In genomic region chr4:142264961-142265360, GRCh38 we compare ENCODE assay signal across 13 cellular contexts.
DNase-seq lines count a peak whose midpoint lies in the region; ATAC-seq, FAIRE-seq and TF ChIP-seq lines count a peak whose summit lies in the region.
"Had no signal": no experiment of that assay in that cellular context is flagged by ENCODE, and none has a peak within 500 bp of the region (broad histone marks: within the 10 kb centered on the region; RNA-seq: fewer than 3 reads in every experiment).

No MANE protein-coding gene starts in this region.

- 0 out of 2 replicates have a peak overlapping the region, but pooled peaks have one; percentile 11 for H2AFZ ChIP-seq in GM23248

- peaks cover 30% of the 10 kb centered on the region for H3K4me1 Mint-ChIP-seq in activated naive CD8-positive, alpha-beta T cell treated with anti-CD3 and anti-CD28 coated beads, Interleukin-2, amount 10 ng/mL, durations not matched to agents 7 days and 5 days
- H3K4me1 Mint-ChIP-seq in endodermal cell = peaks cover 3% of the 10 kb centered on the region
- H3K4me1 Mint-ChIP-seq: naive B cell had no signal

- DNase-seq in AG08396 (ENCODE audit: low spot score) = peak; percentile 32
- DNase-seq in GM23248 = peak; percentile 75
- DNase-seq in activated naive CD8-positive, alpha-beta T cell treated with anti-CD3 and anti-CD28 coated beads, Interleukin-2, amount 10 ng/mL, durations not matched to agents 7 days and 5 days = no peak
- peak; percentile 29 for DNase-seq in hepatic stellate cell (ENCODE audit: low spot score)
- DNase-seq in 8988T = no peak
- DNase-seq in endodermal cell = no peak
- DNase-seq in HTR-8/SVneo (ENCODE audit: insufficient read length, low spot score) = no peak
- DNase-seq: activated CD4-positive, alpha-beta T cell treated with anti-CD3 and anti-CD28 coated beads, Interleukin-2, amount 50 U/mL, for 48 hours; DMS 273 treated with DMSO at 0.1 percent for 48 hours; naive B cell; NCI-H1930; thyroid gland had no signal

- H3K9ac ChIP-seq in GM23248 = peak overlapping the region; percentile 54
- H3K9ac ChIP-seq in endodermal cell (ENCODE audit: extremely low read depth, low read length, poor library complexity, severe bottlenecking) = no peak overlapping the region

- POLR2A ChIA-PET in activated naive CD8-positive, alpha-beta T cell treated with anti-CD3 and anti-CD28 coated beads, Interleukin-2, amount 10 ng/mL, durations not matched to agents 7 days and 5 days (lab: Charles Lee) = no interaction called here

- H3K4me1 ChIP-seq in GM23248 (ENCODE audit: insufficient read depth) (peaks cover 28% of the 10 kb centered on the region), endodermal cell (ENCODE audit: control insufficient read depth, insufficient read depth, low read length) (no peaks in the 10 kb centered on the region)
- H3K4me1 ChIP-seq: thyroid gland had no signal

- in situ Hi-C loops in GM23248 (cut with MboI) = no loop called here

- no peaks in the 10 kb centered on the region for H3K9me3 Mint-ChIP-seq in activated naive CD8-positive, alpha-beta T cell treated with anti-CD3 and anti-CD28 coated beads, Interleukin-2, amount 10 ng/mL, durations not matched to agents 7 days and 5 days
- H3K9me3 Mint-ChIP-seq in endodermal cell = no peaks in the 10 kb centered on the region

- no peak overlapping the region for H3K4me3 Mint-ChIP-seq in activated naive CD8-positive, alpha-beta T cell treated with anti-CD3 and anti-CD28 coated beads, Interleukin-2, amount 10 ng/mL, durations not matched to agents 7 days and 5 days
- no peak overlapping the region for H3K4me3 Mint-ChIP-seq in endodermal cell
- H3K4me3 Mint-ChIP-seq: naive B cell had no signal

- H3F3A ChIP-seq in GM23248 (ENCODE audit: insufficient read depth) = peaks cover 21% of the 10 kb centered on the region

- no peak for TF ChIP-seq CTCF in endodermal cell (conservative IDR thresholded peaks at IDR 0.05)

- H3K27me3 Mint-ChIP-seq in activated naive CD8-positive, alpha-beta T cell treated with anti-CD3 and anti-CD28 coated beads, Interleukin-2, amount 10 ng/mL, durations not matched to agents 7 days and 5 days = no peaks in the 10 kb centered on the region
- H3K27me3 Mint-ChIP-seq in endodermal cell (ENCODE audit: insufficient read depth) = no peaks in the 10 kb centered on the region
- H3K27me3 Mint-ChIP-seq: naive B cell had no signal

- H3K27ac ChIP-seq in GM23248 (peak overlapping the region; percentile 90), endodermal cell (ENCODE audit: low read depth, low read length) (no peak overlapping the region)
- H3K27ac ChIP-seq: thyroid gland had no signal

- peak overlapping the region; percentile 43 for H3K4me2 ChIP-seq in GM23248 (ENCODE audit: unreplicated experiment)

- H3K27ac Mint-ChIP-seq in activated naive CD8-positive, alpha-beta T cell treated with anti-CD3 and anti-CD28 coated beads, Interleukin-2, amount 10 ng/mL, durations not matched to agents 7 days and 5 days = peak overlapping the region; percentile 56
- H3K27ac Mint-ChIP-seq in endodermal cell = no peak overlapping the region
- H3K27ac Mint-ChIP-seq: naive B cell had no signal

- no peak for FAIRE-seq in HTR-8/SVneo (lab: Jason Lieb, UNC)

- H3K27me3 ChIP-seq in GM23248 (replicated peaks; ENCODE audit: insufficient read depth) (no peaks in the 10 kb centered on the region), endodermal cell (ENCODE audit: control insufficient read depth, insufficient read depth, low read length, poor library complexity, severe bottlenecking) (no peaks in the 10 kb centered on the region)
- H3K27me3 ChIP-seq: thyroid gland had no signal

- H3K36me3 ChIP-seq in GM23248 (ENCODE audit: low read depth) (no peaks in the 10 kb centered on the region), endodermal cell (ENCODE audit: control insufficient read depth, insufficient read depth, low read length) (no peaks in the 10 kb centered on the region)
- H3K36me3 ChIP-seq: thyroid gland had no signal

- no peak for ATAC-seq in activated naive CD8-positive, alpha-beta T cell treated with anti-CD3 and anti-CD28 coated beads, Interleukin-2, amount 10 ng/mL, durations not matched to agents 7 days and 5 days (ENCODE audit: low read depth)
- ATAC-seq in HG03354 (IDR thresholded peaks at IDR 0.05; ENCODE audit: poor library complexity, severe bottlenecking, unreplicated experiment) = no peak

- no peaks in the 10 kb centered on the region for H3K9me2 ChIP-seq in GM23248 (ENCODE audit: insufficient read depth)

- no peak overlapping the region for H3K4me3 ChIP-seq in GM23248
- no peak overlapping the region for H3K4me3 ChIP-seq in endodermal cell (ENCODE audit: low read length)
- H3K4me3 ChIP-seq: thyroid gland had no signal

- H3K36me3 Mint-ChIP-seq in activated naive CD8-positive, alpha-beta T cell treated with anti-CD3 and anti-CD28 coated beads, Interleukin-2, amount 10 ng/mL, durations not matched to agents 7 days and 5 days = peaks cover 45% of the 10 kb centered on the region
- H3K36me3 Mint-ChIP-seq in endodermal cell (ENCODE audit: low read depth) = no peaks in the 10 kb centered on the region
- H3K36me3 Mint-ChIP-seq: naive B cell had no signal

- H3K79me2 ChIP-seq in GM23248 (ENCODE audit: insufficient read depth) = peaks cover 5% of the 10 kb centered on the region; the same call in 1 of the 2 replicates

- 14 to 19% methylated on average over 2 of the region's 2 CpGs for WGBS in GM23248 (ENCODE audit: low coverage in 1 of 2, low lambda C conversion rate in 2 of 2, missing lambda C conversion rate in 2 of 2), 2 experiments
- WGBS in endodermal cell (ENCODE audit: insufficient coverage in 1 of 2, insufficient read length in 1 of 2), 2 experiments = 90 to 100% methylated on average over 1 to 2 of the region's 2 CpGs

- no peaks in the 10 kb centered on the region for H3K9me3 ChIP-seq in GM23248 (ENCODE audit: low read depth)
- H3K9me3 ChIP-seq in endodermal cell (ENCODE audit: control insufficient read depth, low read length) = no peaks in the 10 kb centered on the region
- H3K9me3 ChIP-seq: thyroid gland had no signal

- no peaks in the 10 kb centered on the region for H4K20me1 ChIP-seq in GM23248 (ENCODE audit: insufficient read depth)

Comparison
In these comparisons a context has a peak if more than half of its experiments do, and no peak if none do; other contexts are left out.
1. DNase-seq: peak in AG08396 (single experiment), GM23248 (single experiment) and hepatic stellate cell (single experiment); none in activated naive CD8-positive, alpha-beta T cell treated with anti-CD3 and anti-CD28 coated beads, Interleukin-2, amount 10 ng/mL, durations not matched to agents 7 days and 5 days (single experiment), 8988T (single experiment), endodermal cell (single experiment) and HTR-8/SVneo (single experiment).